ENCODE assay signal across 2 cellular contexts in the genomic region with DNA sequence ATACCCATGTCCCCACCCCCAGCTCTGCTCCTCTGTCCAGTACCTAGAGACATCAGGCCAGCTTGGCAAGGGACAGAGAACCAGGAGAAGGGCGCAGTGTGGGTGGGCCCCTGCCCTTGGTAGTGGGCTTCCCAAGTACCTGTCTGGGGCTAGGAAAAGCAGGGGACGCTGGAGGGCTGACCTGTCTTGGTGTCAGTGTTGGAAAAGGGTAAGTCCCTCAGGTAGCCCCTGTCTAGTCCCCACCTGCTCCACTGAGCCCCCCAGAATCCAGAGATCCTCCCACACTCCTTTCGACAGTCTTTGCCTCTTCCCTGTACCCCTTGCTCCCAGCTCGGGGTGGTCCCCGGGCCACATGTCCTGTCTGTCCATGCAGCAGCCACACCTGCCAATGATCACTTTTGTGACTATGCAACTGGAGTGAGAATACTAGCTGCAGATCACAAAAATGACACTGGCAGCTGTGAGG.
TF ChIP-seq lines count a peak whose summit lies in the region.

No MANE protein-coding gene starts in this region.

TF ChIP-seq in endothelial cell of umbilical vein, 7 proteins besides CTCF, POLR2A, EP300 and RAD21:
- TF ChIP-seq FOS (IDR thresholded peaks at IDR 0.05; ENCODE audit: borderline replicate concordance, insufficient read depth, low read length) (no peak), POLR2AphosphoS5 (IDR thresholded peaks at IDR 0.05; ENCODE audit: insufficient read depth, low read depth, low read length) (no peak), EZH2 (IDR thresholded peaks at IDR 0.05; ENCODE audit: borderline replicate concordance, low read depth, low read length, severe bottlenecking) (no peak), JUN (IDR thresholded peaks at IDR 0.05; ENCODE audit: borderline replicate concordance, insufficient read depth, insufficient read length, low read depth) (no peak), MYC (IDR thresholded peaks at IDR 0.05; ENCODE audit: low read depth, low read length) (no peak), GATA2 (IDR thresholded peaks at IDR 0.05; ENCODE audit: insufficient read depth, insufficient read length, low read depth, low read length) (no peak)
- TF ChIP-seq, protein P1, sequence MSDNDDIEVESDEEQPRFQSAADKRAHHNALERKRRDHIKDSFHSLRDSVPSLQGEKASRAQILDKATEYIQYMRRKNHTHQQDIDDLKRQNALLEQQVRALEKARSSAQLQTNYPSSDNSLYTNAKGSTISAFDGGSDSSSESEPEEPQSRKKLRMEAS (IDR thresholded peaks at IDR 0.05; ENCODE audit: insufficient read depth, insufficient read length): no peak

TF ChIP-seq in HEK293T, 16 proteins besides CTCF, POLR2A, EP300 and RAD21:
- TF ChIP-seq TARDBP (IDR thresholded peaks at IDR 0.05): no peak
- TF ChIP-seq ELF4 (IDR thresholded peaks at IDR 0.05): no peak
- no peak for TF ChIP-seq SUZ12 (IDR thresholded peaks at IDR 0.05)
- TF ChIP-seq ARNT (IDR thresholded peaks at IDR 0.05): no peak
- TF ChIP-seq BHLHE40 (IDR thresholded peaks at IDR 0.05; ENCODE audit: borderline replicate concordance): no peak
- no peak for TF ChIP-seq HDGF (IDR thresholded peaks at IDR 0.05; ENCODE audit: borderline replicate concordance)
